In genomic region chr1:201766117-201766863, GRCh38 we compare ENCODE assay signal across 10 cellular contexts.
DNase-seq lines count a peak whose midpoint lies in the region; ATAC-seq and TF ChIP-seq lines count a peak whose summit lies in the region.
"Had no signal": no experiment of that assay in that cellular context is flagged by ENCODE, and none has a peak within 500 bp of the region (broad histone marks: within the 10 kb centered on the region; RNA-seq: fewer than 3 reads in every experiment).

No MANE protein-coding gene starts in this region.

- no peak overlapping the region for H3K56ac ChIP-seq in mesendoderm (ENCODE audit: low read length)

- no peak overlapping the region for H3K4me2 ChIP-seq in mesendoderm (ENCODE audit: low read length)

- H3K9me3 ChIP-seq in right atrium auricular region: peaks cover 0 to 12% of the 10 kb centered on the region in 2 donors
- H3K9me3 ChIP-seq in vagina: no peaks in the 10 kb centered on the region

- no peak overlapping the region for H4K8ac ChIP-seq in mesendoderm (ENCODE audit: low read depth, low read length)

- H3K9ac ChIP-seq in mesendoderm (ENCODE audit: low read length): no peak overlapping the region

- TF ChIP-seq POLR2A in vagina (IDR thresholded peaks at IDR 0.05): no peak

- H2BK15ac ChIP-seq in mesendoderm (replicated peaks; ENCODE audit: low read depth): no peak overlapping the region

- no peak overlapping the region for H3K4ac ChIP-seq in mesendoderm (ENCODE audit: low read depth, low read length)

- H4K5ac ChIP-seq in mesendoderm (ENCODE audit: low read length): no peak overlapping the region

- H3K27me3 ChIP-seq in right atrium auricular region: no peaks in the 10 kb centered on the region
- H3K27me3 ChIP-seq in brain microvascular endothelial cell (replicated peaks): no peaks in the 10 kb centered on the region
- no peaks in the 10 kb centered on the region for H3K27me3 ChIP-seq in vagina
- H3K27me3 ChIP-seq in mesendoderm (ENCODE audit: insufficient read depth, low read length, poor library complexity): no peaks in the 10 kb centered on the region

- no peak overlapping the region for H2BK5ac ChIP-seq in mesendoderm (ENCODE audit: low read length)

- TF ChIP-seq CTCF in right atrium auricular region (IDR thresholded peaks at IDR 0.05) (no peak), brain microvascular endothelial cell (IDR thresholded peaks at IDR 0.05; ENCODE audit: low read depth, low read length, missing control alignments) (no peak), vagina (IDR thresholded peaks at IDR 0.05) (no peak)

- no CpG with 5 or more reads among the region's 7 CpGs for WGBS in mesendoderm (ENCODE audit: extremely low coverage, insufficient coverage, low lambda C conversion rate)

- H3K27ac ChIP-seq in right atrium auricular region: peak overlapping the region in 1 of 2 donors; percentile 20
- peak overlapping the region; percentile 56 for H3K27ac ChIP-seq in brain microvascular endothelial cell
- H3K27ac ChIP-seq in vagina: peak overlapping the region; percentile 28
- no peak overlapping the region for H3K27ac ChIP-seq in mesendoderm (ENCODE audit: low read depth, low read length)

- H3K23ac ChIP-seq in mesendoderm (ENCODE audit: low read length): no peak overlapping the region

- H3K4me3 ChIP-seq in right atrium auricular region (no peak overlapping the region), brain microvascular endothelial cell (ENCODE audit: low read depth, low read length) (no peak overlapping the region), vagina (no peak overlapping the region), mesendoderm (ENCODE audit: low read length) (no peak overlapping the region)

- no peak overlapping the region for H2BK120ac ChIP-seq in mesendoderm (ENCODE audit: low read depth, low read length)

- no peak overlapping the region for H2AK5ac ChIP-seq in mesendoderm (ENCODE audit: low read length)

- H3K18ac ChIP-seq in mesendoderm (ENCODE audit: low read length): no peak overlapping the region

- intact Hi-C loops in Right ventricle myocardium inferior (cut with DNase I): no loop called here
- intact Hi-C loops in vagina (cut with DNase I): no loop called here

- in situ Hi-C loops in brain microvascular endothelial cell (cut with HindIII; ENCODE audit: low pct_ligation_motif_present, low sequenced_read_pairs): no loop called here

- DNase-seq in Right ventricle myocardium inferior (ENCODE audit: missing footprints) (no peak), right atrium auricular region (ENCODE audit: low spot score) (no peak), brain microvascular endothelial cell (peak; percentile 86), left kidney (ENCODE audit: low read depth, low spot score) (peak; percentile 49), vagina (ENCODE audit: extremely low spot score in 2 of 2) (peak in 1 of 2 donors; percentile 90), mesendoderm (no peak), COLO668 (lab: John Stamatoyannopoulos, UW; ENCODE audit: unreplicated experiment) (no peak)
- DNase-seq in activated effector memory CD4-positive, alpha-beta T cell treated with Interleukin-2 at 50 U/mL for 16 hours: no peak
- DNase-seq: activated T-cell treated with anti-CD3 and anti-CD28 coated beads, Interleukin-2, amount 50 U/mL, for 72 hours; NCI-H2107 had no signal

- ATAC-seq in Right ventricle myocardium inferior: peak; percentile 81
- ATAC-seq: activated T-cell treated with anti-CD3 and anti-CD28 coated beads, Interleukin-2, amount 50 U/mL, for 72 hours had no signal

- H3K79me1 ChIP-seq in mesendoderm (ENCODE audit: low read length): peaks cover 2% of the 10 kb centered on the region

- H3K4me1 ChIP-seq in right atrium auricular region (peaks cover 0 to 35% of the 10 kb centered on the region in 2 donors), vagina (peaks cover 72% of the 10 kb centered on the region), mesendoderm (ENCODE audit: control insufficient read depth, low read depth, low read length) (peaks cover 2% of the 10 kb centered on the region)

- H3K79me2 ChIP-seq in mesendoderm (ENCODE audit: control insufficient read depth, insufficient read depth, low read length): no peaks in the 10 kb centered on the region

- H3K36me3 ChIP-seq in right atrium auricular region: no peaks in the 10 kb centered on the region
- H3K36me3 ChIP-seq in brain microvascular endothelial cell (replicated peaks): peaks cover 4% of the 10 kb centered on the region
- no peaks in the 10 kb centered on the region for H3K36me3 ChIP-seq in vagina
- no peaks in the 10 kb centered on the region for H3K36me3 ChIP-seq in mesendoderm (ENCODE audit: control insufficient read depth, insufficient read depth, low read length)

Comparison
In these comparisons a context has a peak if more than half of its experiments do, and no peak if none do; other contexts are left out.
1. DNase-seq: peak in brain microvascular endothelial cell (single experiment) and left kidney (single experiment); none in Right ventricle myocardium inferior (single experiment), right atrium auricular region (single experiment), mesendoderm (single experiment), activated effector memory CD4-positive, alpha-beta T cell treated with Interleukin-2 at 50 U/mL for 16 hours (single experiment) and COLO668 (single experiment).